22 cellular contexts compared by ENCODE assay signal in genomic region chr21:35006248-35006647, GRCh38.
"Had no signal": no experiment of that assay in that cellular context is flagged by ENCODE, and none has a peak within 500 bp of the region (broad histone marks: within the 10 kb centered on the region; RNA-seq: fewer than 3 reads in every experiment).

No MANE protein-coding gene starts in this region.

- H2AFZ ChIP-seq: parathyroid adenoma had no signal

- H3K27ac ChIP-seq: left ventricle myocardium inferior, parathyroid adenoma, testis had no signal

- H3K27ac Mint-ChIP-seq: activated naive CD4-positive, alpha-beta T cell treated with anti-CD3 and anti-CD28 coated beads, Interleukin-2, amount 10 ng/mL, durations not matched to agents 7 days and 5 days; brain; dendritic cell treated with granulocyte-macrophage colony-stimulating factor and Interleukin-4, amounts not matched to agents 40 ng/mL and 50 ng/mL, for 4 days; nephron; type B pancreatic cell had no signal

- H3K27me3 ChIP-seq: testis had no signal

- H3K9me3 ChIP-seq: left ventricle myocardium inferior, testis had no signal

- H3K4me3 Mint-ChIP-seq: activated naive CD4-positive, alpha-beta T cell treated with anti-CD3 and anti-CD28 coated beads, Interleukin-2, amount 10 ng/mL, durations not matched to agents 7 days and 5 days; brain; dendritic cell treated with granulocyte-macrophage colony-stimulating factor and Interleukin-4, amounts not matched to agents 40 ng/mL and 50 ng/mL, for 4 days; nephron; type B pancreatic cell had no signal

- H3K79me2 ChIP-seq: parathyroid adenoma had no signal

- H3K27me3 Mint-ChIP-seq: activated naive CD4-positive, alpha-beta T cell treated with anti-CD3 and anti-CD28 coated beads, Interleukin-2, amount 10 ng/mL, durations not matched to agents 7 days and 5 days; dendritic cell treated with granulocyte-macrophage colony-stimulating factor and Interleukin-4, amounts not matched to agents 40 ng/mL and 50 ng/mL, for 4 days; type B pancreatic cell had no signal

- ATAC-seq: esophagus mucosa, sciatic nerve had no signal

- H3K4me1 ChIP-seq: left ventricle myocardium inferior, parathyroid adenoma, testis had no signal

- H3K36me3 Mint-ChIP-seq: brain, type B pancreatic cell had no signal

- DNase-seq: activated CD4-positive, alpha-beta T cell treated with anti-CD3 and anti-CD28 coated beads for 1 hour; activated CD4-positive, alpha-beta T cell treated with anti-CD3 and anti-CD28 coated beads, Interleukin-2, amount 50 U/mL, for 4 hours; activated effector memory CD4-positive, alpha-beta T cell treated with anti-CD3 and anti-CD28 coated beads, Interleukin-2, amount 50 U/mL, for 16 hours; activated naive CD4-positive, alpha-beta T cell treated with anti-CD3 and anti-CD28 coated beads, Interleukin-2, amount 10 ng/mL, durations not matched to agents 7 days and 5 days; aorta; effector memory CD4-positive, alpha-beta T cell; foreskin melanocyte; hippocampal formation; left ventricle myocardium inferior; small intestine; stimulated activated CD4-positive, alpha-beta T cell treated with anti-CD3 and anti-CD28 coated beads, Interleukin-2, amount 100 ng/mL, for 24 hours; stimulated activated naive CD4-positive, alpha-beta T cell; T-helper 1 cell; T-helper 9 cell; testis had no signal

- H3K9me3 Mint-ChIP-seq: activated naive CD4-positive, alpha-beta T cell treated with anti-CD3 and anti-CD28 coated beads, Interleukin-2, amount 10 ng/mL, durations not matched to agents 7 days and 5 days; dendritic cell treated with granulocyte-macrophage colony-stimulating factor and Interleukin-4, amounts not matched to agents 40 ng/mL and 50 ng/mL, for 4 days; nephron; type B pancreatic cell had no signal

- H3K9ac ChIP-seq: parathyroid adenoma had no signal

- H3K4me3 ChIP-seq: left ventricle myocardium inferior, testis had no signal

- H3K36me3 ChIP-seq: left ventricle myocardium inferior had no signal
